In genomic region chrX:70755850-70756249, GRCh38 we compare ENCODE assay signal across 11 cellular contexts.
DNase-seq lines count a peak whose midpoint lies in the region; ATAC-seq and TF ChIP-seq lines count a peak whose summit lies in the region.
"Had no signal": no experiment of that assay in that cellular context is flagged by ENCODE, and none has a peak within 500 bp of the region (broad histone marks: within the 10 kb centered on the region; RNA-seq: fewer than 3 reads in every experiment).

No MANE protein-coding gene starts in this region.

- H3K36me3 Mint-ChIP-seq in activated T-cell treated with anti-CD3 and anti-CD28 coated beads, Interleukin-2, amount 50 U/mL, for 72 hours (ENCODE audit: insufficient read depth in 2 of 2): peaks cover 4 to 13% of the 10 kb centered on the region in 2 donors

- no peak overlapping the region for H3K4me3 ChIP-seq in mucosa of descending colon

- DNase-seq in activated CD4-positive, CD25-positive, alpha-beta regulatory T cell treated with anti-CD3 and anti-CD28 coated beads, Interleukin-2, amount 50 U/mL, for 16 hours (ENCODE audit: low read depth, low spot score): peak; percentile 14
- DNase-seq in activated T-cell treated with anti-CD3 and anti-CD28 coated beads, Interleukin-2, amount 50 U/mL, for 72 hours: peak; percentile 69 to 76
- peak; percentile 18 to 54 (median 23) for DNase-seq in mucosa of descending colon
- DNase-seq in stimulated activated CD8-positive, alpha-beta memory T cell treated with anti-CD3 and anti-CD28 coated beads, Interleukin-7, amount 100 ng/mL, for 24 hours (ENCODE audit: low read depth): peak; percentile 15
- DNase-seq in NCI-H1694 (lab: John Stamatoyannopoulos, UW): no peak
- no peak for DNase-seq in NCI-H2196 treated with DMSO at 0.1 percent for 48 hours (lab: John Stamatoyannopoulos, UW; ENCODE audit: unreplicated experiment)
- no peak for DNase-seq in HUDEP-2 (lab: John Stamatoyannopoulos, UW; ENCODE audit: unreplicated experiment in 76 of 76)
- DNase-seq: DMS79 treated with DMSO at 0.1 percent for 48 hours, NCI-H345, small intestine had no signal

- H3K9me3 ChIP-seq in mucosa of descending colon: no peaks in the 10 kb centered on the region

- peaks cover 54% of the 10 kb centered on the region for H3K27me3 Mint-ChIP-seq in activated T-cell treated with anti-CD3 and anti-CD28 coated beads, Interleukin-2, amount 50 U/mL, for 72 hours (ENCODE audit: low read depth)

- H3K4me1 ChIP-seq in mucosa of descending colon (ENCODE audit: low read depth): no peaks in the 10 kb centered on the region

- intact Hi-C loops in mucosa of descending colon (cut with DNase I, micrococcal nuclease): no loop called here

- peaks cover 25% of the 10 kb centered on the region for H3K4me1 Mint-ChIP-seq in activated T-cell treated with anti-CD3 and anti-CD28 coated beads, Interleukin-2, amount 50 U/mL, for 72 hours (ENCODE audit: low read depth)

- ATAC-seq in activated T-cell treated with anti-CD3 and anti-CD28 coated beads, Interleukin-2, amount 50 U/mL, for 72 hours (replicated peaks in 1 of 2): peak; percentile 70 to 74
- ATAC-seq in mucosa of descending colon (no peak), HG03354 (IDR thresholded peaks at IDR 0.05; ENCODE audit: poor library complexity, severe bottlenecking, unreplicated experiment) (no peak)

- peak overlapping the region; percentile 27 to 58 for H3K4me3 Mint-ChIP-seq in activated T-cell treated with anti-CD3 and anti-CD28 coated beads, Interleukin-2, amount 50 U/mL, for 72 hours

- H3K9me3 Mint-ChIP-seq in activated T-cell treated with anti-CD3 and anti-CD28 coated beads, Interleukin-2, amount 50 U/mL, for 72 hours: peaks cover 7 to 8% of the 10 kb centered on the region in 2 donors

- H3K27ac Mint-ChIP-seq in activated T-cell treated with anti-CD3 and anti-CD28 coated beads, Interleukin-2, amount 50 U/mL, for 72 hours: peak overlapping the region; percentile 46

- TF ChIP-seq CTCF in mucosa of descending colon (IDR thresholded peaks at IDR 0.05): no peak

- H3K36me3 ChIP-seq in mucosa of descending colon (ENCODE audit: low read depth): no peaks in the 10 kb centered on the region

Comparison
In these comparisons a context has a peak if more than half of its experiments do, and no peak if none do; other contexts are left out.
1. DNase-seq: peak in activated CD4-positive, CD25-positive, alpha-beta regulatory T cell treated with anti-CD3 and anti-CD28 coated beads, Interleukin-2, amount 50 U/mL, for 16 hours (single experiment), activated T-cell treated with anti-CD3 and anti-CD28 coated beads, Interleukin-2, amount 50 U/mL, for 72 hours (2 of 2), mucosa of descending colon (3 of 3) and stimulated activated CD8-positive, alpha-beta memory T cell treated with anti-CD3 and anti-CD28 coated beads, Interleukin-7, amount 100 ng/mL, for 24 hours (single experiment); none in NCI-H1694 (single experiment), NCI-H2196 treated with DMSO at 0.1 percent for 48 hours (single experiment) and HUDEP-2 (0 of 76).
2. ATAC-seq: peak in activated T-cell treated with anti-CD3 and anti-CD28 coated beads, Interleukin-2, amount 50 U/mL, for 72 hours (2 of 2); none in mucosa of descending colon (single experiment) and HG03354 (single experiment).